ENCODE assay signal across 13 cellular contexts in genomic region chr10:44382981-44383748, GRCh38. TPM values are rescaled to one million over a fixed set of nuclear protein-coding genes. Genes with fewer than 3 reads are reported as not detected.
DNase-seq lines count a peak whose midpoint lies in the region; ATAC-seq and TF ChIP-seq lines count a peak whose summit lies in the region.
"Had no signal": no experiment of that assay in that cellular context is flagged by ENCODE, and none has a peak within 500 bp of the region (broad histone marks: within the 10 kb centered on the region; RNA-seq: fewer than 3 reads in every experiment).

No MANE protein-coding gene starts in this region.

- no peak overlapping the region for H2AFZ ChIP-seq in neuronal stem cell (ENCODE audit: low read length)

- no peak overlapping the region for H2BK5ac ChIP-seq in neuronal stem cell (ENCODE audit: low read length)

- H3K9ac ChIP-seq in neuronal stem cell (ENCODE audit: low read depth, low read length, poor library complexity), result peak overlapping the region; percentile 79

- peak overlapping the region; percentile 69 for H2BK15ac ChIP-seq in neuronal stem cell (ENCODE audit: low read length)

- DNase-seq in activated CD8-positive, alpha-beta memory T cell treated with anti-CD3 and anti-CD28 coated beads for 24 hours, result peak; percentile 26
- no peak for DNase-seq in activated CD8-positive, alpha-beta memory T cell treated with anti-CD3 and anti-CD28 coated beads, Interleukin-2, amount 50 U/mL, for 4 hours
- DNase-seq in neuronal stem cell (ENCODE audit: low spot score) (no peak), SW480 (ENCODE audit: low spot score) (no peak), globus pallidus (ENCODE audit: low spot score) (no peak)
- DNase-seq: 8988T; NCI-H2227 treated with DMSO at 0.1 percent for 48 hours; stimulated activated naive CD4-positive, alpha-beta T cell treated with Interleukin-2 at 50 U/mL for 16 hours had no signal

- H3K4me3 ChIP-seq in gastroesophageal sphincter, result peak overlapping the region; percentile 37 to 65
- H3K4me3 ChIP-seq in neuronal stem cell (ENCODE audit: low read length in 2 of 2), result no peak overlapping the region
- H3K4me3 ChIP-seq in urinary bladder (ENCODE audit: low read depth, low read length), result peak overlapping the region; percentile 62

- no peak overlapping the region for H2BK12ac ChIP-seq in neuronal stem cell (ENCODE audit: low read length)

- H3K4me1 ChIP-seq in gastroesophageal sphincter (peaks cover 0 to 60% (median 7%) of the 10 kb centered on the region in 3 donors), neuronal stem cell (ENCODE audit: control insufficient read depth in 2 of 2, insufficient read depth in 1 of 2, low read depth in 1 of 2, low read length in 2 of 2) (peaks cover 0 to 29% of the 10 kb centered on the region in 2 donors), urinary bladder (ENCODE audit: insufficient read depth) (no peaks in the 10 kb centered on the region)

- H3K4ac ChIP-seq in neuronal stem cell (ENCODE audit: low read length), result no peak overlapping the region

- no peak for TF ChIP-seq POLR2A in gastroesophageal sphincter (IDR thresholded peaks at IDR 0.05)

- no peak for TF ChIP-seq CTCF in gastroesophageal sphincter (IDR thresholded peaks at IDR 0.05)

- H4K91ac ChIP-seq in neuronal stem cell (ENCODE audit: low read depth, low read length, poor library complexity), result no peak overlapping the region

- no peak overlapping the region for H3K23ac ChIP-seq in neuronal stem cell (ENCODE audit: low read depth, low read length, poor library complexity)

- H3K18ac ChIP-seq in neuronal stem cell (ENCODE audit: low read length), result peak overlapping the region; percentile 84

- H3K9me3 ChIP-seq in gastroesophageal sphincter (no peaks in the 10 kb centered on the region), neuronal stem cell (replicated peaks in 1 of 2; ENCODE audit: control insufficient read depth in 2 of 2, insufficient read depth in 1 of 2, low read depth in 1 of 2, low read length in 2 of 2) (no peaks in the 10 kb centered on the region)

- peaks cover 60% of the 10 kb centered on the region for H3K27me3 ChIP-seq in gastroesophageal sphincter
- H3K27me3 ChIP-seq in neuronal stem cell (ENCODE audit: control insufficient read depth in 3 of 3, insufficient read depth in 3 of 3, low read depth in 1 of 3, low read length in 3 of 3), result peaks cover 17 to 72% (median 40%) of the 10 kb centered on the region in 3 experiments

- no peak overlapping the region for H3K14ac ChIP-seq in neuronal stem cell (ENCODE audit: low read length)

- ATAC-seq in gastroesophageal sphincter (no peak), GM19324 (IDR thresholded peaks at IDR 0.05; ENCODE audit: low FRiP score, unreplicated experiment) (no peak)

- TF ChIP-seq EP300 in gastroesophageal sphincter (IDR thresholded peaks at IDR 0.05), result no peak

- H2AK5ac ChIP-seq in neuronal stem cell (ENCODE audit: low read depth, low read length), result no peak overlapping the region

- no peak overlapping the region for H2BK120ac ChIP-seq in neuronal stem cell (ENCODE audit: low read depth, low read length)

- no peak overlapping the region for H4K8ac ChIP-seq in neuronal stem cell (ENCODE audit: low read depth, low read length)

- no peaks in the 10 kb centered on the region for H3K79me1 ChIP-seq in neuronal stem cell (ENCODE audit: low read depth, low read length)

- 56 to 61% methylated on average over 3 to 7 of the region's 15 CpGs for WGBS in gastroesophageal sphincter (ENCODE audit: low coverage in 1 of 2), 2 donors
- WGBS in neuronal stem cell (ENCODE audit: extremely low coverage in 2 of 2, insufficient read length in 2 of 2, insufficient replicate concordance in 1 of 2), 2 donors, result no CpG with 5 or more reads among the region's 15 CpGs
- 41% methylated on average over 15 of the region's 15 CpGs for WGBS in urinary bladder

- peaks cover 0 to 10% of the 10 kb centered on the region in 2 donors for H3K36me3 ChIP-seq in gastroesophageal sphincter
- H3K36me3 ChIP-seq in neuronal stem cell (replicated peaks in 1 of 2; ENCODE audit: control insufficient read depth in 2 of 2, insufficient read depth in 2 of 2, low read length in 2 of 2), result no peaks in the 10 kb centered on the region
- no peaks in the 10 kb centered on the region for H3K36me3 ChIP-seq in urinary bladder (ENCODE audit: insufficient read depth)

- H3K27ac ChIP-seq in gastroesophageal sphincter, result peak overlapping the region in 3 of 4 donors; percentile 71 to 81 (median 75)
- H3K27ac ChIP-seq in neuronal stem cell (replicated peaks; ENCODE audit: low read length), result no peak overlapping the region
- H3K27ac ChIP-seq in urinary bladder (ENCODE audit: low read depth), result no peak overlapping the region

- H3K4me2 ChIP-seq in neuronal stem cell (ENCODE audit: insufficient read depth, low read length, poor library complexity, severe bottlenecking), result peak overlapping the region; percentile 93

RNA-seq across cellular contexts. Expression of gene CXCL12, which starts 1.7 kb away (rescaled TPM):
- 10 to 100 TPM; 44.7 to 81.2 (median 56.9) TPM for total RNA-seq in gastroesophageal sphincter
- polyA plus RNA-seq in neuronal stem cell (2013, experiment 1 of 2), result 0.54 TPM
- 0.64 TPM for polyA plus RNA-seq in neuronal stem cell (2013, experiment 2 of 2)
- total RNA-seq in urinary bladder, result 154 TPM
- 49.2 TPM for polyA plus RNA-seq in urinary bladder
- total RNA-seq: activated CD8-positive, alpha-beta memory T cell treated with anti-CD3 and anti-CD28 coated beads for 36 hours; HT1080 had no signal

Comparison
In these comparisons a context has a peak if more than half of its experiments do, and no peak if none do; other contexts are left out.
1. H3K27ac ChIP-seq: peak in gastroesophageal sphincter (3 of 4); none in neuronal stem cell (single experiment) and urinary bladder (single experiment).
2. H3K4me3 ChIP-seq: peak in gastroesophageal sphincter (2 of 2) and urinary bladder (single experiment); none in neuronal stem cell (0 of 2).